ENCODE assay signal across 8 cellular contexts in the genomic region with DNA sequence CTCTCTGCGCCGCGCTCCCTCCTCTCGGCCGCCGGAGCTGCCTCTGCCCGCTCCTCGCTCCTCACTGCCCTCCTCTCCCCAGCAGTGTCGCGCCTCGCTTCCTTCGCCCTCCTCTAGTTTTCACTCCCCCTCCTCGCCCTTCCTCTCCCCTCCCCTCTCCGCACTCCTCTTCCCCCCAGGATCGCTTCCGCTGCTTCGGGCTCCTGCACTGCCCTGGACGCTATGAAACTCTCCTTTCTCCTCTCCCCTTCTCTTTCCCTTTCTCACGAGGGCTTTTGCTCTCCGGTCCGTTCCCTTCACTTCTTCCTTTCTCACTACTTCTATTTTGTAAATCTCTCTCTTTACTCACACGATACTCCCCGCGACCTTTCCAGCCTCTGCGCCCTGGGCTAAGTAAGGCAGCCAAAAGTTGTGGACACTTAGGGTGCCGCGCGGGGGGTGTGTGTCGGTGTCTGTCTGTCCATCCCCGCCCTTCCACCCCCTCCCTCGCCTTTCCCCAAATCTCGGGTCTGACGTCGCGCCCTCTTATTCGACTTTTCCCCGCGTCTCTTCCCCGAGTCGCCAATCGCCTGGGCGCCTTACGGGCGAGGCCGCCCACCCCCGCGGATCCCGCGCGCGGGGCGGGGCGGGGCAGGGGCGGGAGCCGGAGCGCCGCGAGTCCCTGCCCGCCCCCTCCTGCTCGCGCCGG. TPM values are rescaled to one million over a fixed set of nuclear protein-coding genes. Genes with fewer than 3 reads are reported as not detected.
DNase-seq lines count a peak whose midpoint lies in the region; ATAC-seq, FAIRE-seq and TF ChIP-seq lines count a peak whose summit lies in the region.

Gene IRX3, minus strand, starts transcription at position 458 of the 688 bp plus-strand sequence. CDS start 737 bp downstream, outside the sequence.

- peak; percentile 38 for DNase-seq in activated CD4-positive, alpha-beta T cell treated with anti-CD3 and anti-CD28 coated beads for 36 hours
- no peak for DNase-seq in activated CD4-positive, alpha-beta T cell treated with anti-CD3 and anti-CD28 coated beads, Interleukin-2, amount 50 U/mL, for 48 hours
- peak; percentile 69 to 76 for DNase-seq in NCI-H1930 (lab: John Stamatoyannopoulos, UW)
- DNase-seq in activated B cell treated with CpG ODN at 0.5 μM for 24 hours, result no peak
- DNase-seq in foreskin fibroblast, result peak; percentile 90 to 94
- DNase-seq in D721Med (ENCODE audit: insufficient read length, low spot score), result no peak
- DNase-seq in NCI-H2107 treated with DMSO at 0.1 percent for 48 hours (lab: John Stamatoyannopoulos, UW; ENCODE audit: unreplicated experiment), result no peak

- H3K4me2 ChIP-seq in neural cell (ENCODE audit: low read length), result no peak within 1 kb of the TSS

- H3K36me3 Mint-ChIP-seq in activated CD4-positive, alpha-beta T cell treated with anti-CD3 and anti-CD28 coated beads for 36 hours (ENCODE audit: low read depth), result no peaks in the 10 kb centered on the region
- H3K36me3 Mint-ChIP-seq in activated B cell treated with CpG ODN at 0.5 μM for 24 hours (ENCODE audit: low read depth), result no peaks in the 10 kb centered on the region

- no peaks in the 10 kb centered on the region for H3K79me2 ChIP-seq in neural cell (replicated peaks; ENCODE audit: insufficient read depth, low read length)

- peak; percentile 3 for TF ChIP-seq RAD21 in neural cell (conservative IDR thresholded peaks at IDR 0.05)

- no peak within 1 kb of the TSS for H3K9ac ChIP-seq in neural cell (ENCODE audit: low read length)

- peaks cover 99% of the 10 kb centered on the region for H3K27me3 ChIP-seq in neural cell (ENCODE audit: insufficient read depth, low read depth, low read length)

- H3K9me3 Mint-ChIP-seq in activated CD4-positive, alpha-beta T cell treated with anti-CD3 and anti-CD28 coated beads for 36 hours (ENCODE audit: low read depth), result no peaks in the 10 kb centered on the region
- H3K9me3 Mint-ChIP-seq in activated B cell treated with CpG ODN at 0.5 μM for 24 hours, result no peaks in the 10 kb centered on the region

- H3K27ac ChIP-seq in neural cell (ENCODE audit: low read length), result no peak within 1 kb of the TSS

- H3K4me1 Mint-ChIP-seq in activated CD4-positive, alpha-beta T cell treated with anti-CD3 and anti-CD28 coated beads for 36 hours, result peaks cover 34% of the 10 kb centered on the region
- peaks cover 17% of the 10 kb centered on the region for H3K4me1 Mint-ChIP-seq in activated B cell treated with CpG ODN at 0.5 μM for 24 hours

- no peak within 1 kb of the TSS for H3K27ac Mint-ChIP-seq in activated CD4-positive, alpha-beta T cell treated with anti-CD3 and anti-CD28 coated beads for 36 hours
- H3K27ac Mint-ChIP-seq in activated B cell treated with CpG ODN at 0.5 μM for 24 hours, result peak within 1 kb of the TSS; percentile 1

- peak within 1 kb of the TSS; percentile 62 for H3K4me3 Mint-ChIP-seq in activated CD4-positive, alpha-beta T cell treated with anti-CD3 and anti-CD28 coated beads for 36 hours
- peak within 1 kb of the TSS; percentile 13 for H3K4me3 Mint-ChIP-seq in activated B cell treated with CpG ODN at 0.5 μM for 24 hours

- H3K27me3 Mint-ChIP-seq in activated CD4-positive, alpha-beta T cell treated with anti-CD3 and anti-CD28 coated beads for 36 hours, result peaks cover 53% of the 10 kb centered on the region
- H3K27me3 Mint-ChIP-seq in activated B cell treated with CpG ODN at 0.5 μM for 24 hours, result peaks cover 58% of the 10 kb centered on the region

- H3K4me3 ChIP-seq in foreskin fibroblast (ENCODE audit: low read depth in 1 of 2, low read length in 2 of 2), result peak within 1 kb of the TSS; percentile 70 to 85
- H3K4me3 ChIP-seq in neural cell (ENCODE audit: low read length), result peak within 1 kb of the TSS; percentile 56

- no peak within 1 kb of the TSS for H2AFZ ChIP-seq in neural cell (ENCODE audit: low read depth, low read length)

- H3F3A ChIP-seq in neural cell (ENCODE audit: insufficient read depth, low read length, poor library complexity, severe bottlenecking), result no peaks in the 10 kb centered on the region

- no peaks in the 10 kb centered on the region for H3K36me3 ChIP-seq in neural cell (ENCODE audit: insufficient read depth, low read length)

- H3K9me2 ChIP-seq in neural cell (ENCODE audit: insufficient read depth, low read length), result no peaks in the 10 kb centered on the region

- intact Hi-C loops in activated CD4-positive, alpha-beta T cell treated with anti-CD3 and anti-CD28 coated beads for 36 hours (cut with DNase I, micrococcal nuclease), result loop anchor here in 1 of 2 experiments (2.0 to 10.0 kb wide), 5 partner anchors 394 to 1046 kb away; no protein-coding TSS in a partner anchor
- intact Hi-C loops in activated B cell treated with CpG ODN at 0.5 μM for 24 hours (cut with micrococcal nuclease), result loop anchor here (5.0 kb wide), 1 partner anchor 404 kb away; no protein-coding TSS in a partner anchor

- peak; percentile 27 for ATAC-seq in activated CD4-positive, alpha-beta T cell treated with anti-CD3 and anti-CD28 coated beads for 36 hours
- no peak for ATAC-seq in activated B cell treated with CpG ODN at 0.5 μM for 24 hours (ENCODE audit: low read depth)

- H4K20me1 ChIP-seq in neural cell (ENCODE audit: insufficient read depth), result no peaks in the 10 kb centered on the region

- CTCF ChIA-PET in activated CD4-positive, alpha-beta T cell treated with anti-CD3 and anti-CD28 coated beads for 36 hours (lab: Charles Lee), result interaction anchor here (0.5 to 0.6 kb wide), 2 partner anchors 354 to 494 kb away, joined by 3 to 4 read pairs; no protein-coding TSS in a partner anchor
- CTCF ChIA-PET in activated B cell treated with CpG ODN at 0.5 μM for 24 hours (lab: Charles Lee), result no interaction called here

- TF ChIP-seq CTCF in activated B cell treated with CpG ODN at 0.5 μM for 24 hours (IDR thresholded peaks at IDR 0.05) (no peak), foreskin fibroblast (IDR thresholded peaks at IDR 0.05; ENCODE audit: low read depth, low read length) (no peak), neural cell (IDR thresholded peaks at IDR 0.05; ENCODE audit: poor library complexity, severe bottlenecking) (no peak), D721Med (IDR thresholded peaks at IDR 0.05; ENCODE audit: insufficient read depth, missing control alignments) (no peak)

- POLR2A ChIA-PET in activated CD4-positive, alpha-beta T cell treated with anti-CD3 and anti-CD28 coated beads for 36 hours (lab: Charles Lee), result no interaction called here
- POLR2A ChIA-PET in activated B cell treated with CpG ODN at 0.5 μM for 24 hours (lab: Charles Lee), result no interaction called here

- no peak for FAIRE-seq in D721Med (lab: Jason Lieb, UNC)

- H3K9me3 ChIP-seq in neural cell (ENCODE audit: low read length), result no peaks in the 10 kb centered on the region

- TF ChIP-seq EP300 in neural cell (conservative IDR thresholded peaks at IDR 0.05; ENCODE audit: poor library complexity, severe bottlenecking), result no peak

TF ChIP-seq in neural cell, 6 proteins besides CTCF, POLR2A, EP300 and RAD21:
- TF ChIP-seq SMC3 (conservative IDR thresholded peaks at IDR 0.05; ENCODE audit: poor library complexity), result no peak
- TF ChIP-seq EZH2 (IDR thresholded peaks at IDR 0.05; ENCODE audit: borderline replicate concordance, insufficient read depth, low read length, poor library complexity, severe bottlenecking), result peak; percentile 98

RNA-seq across cellular contexts. Expression of gene IRX3, which starts in this region (rescaled TPM):
- total RNA-seq in activated CD4-positive, alpha-beta T cell treated with anti-CD3 and anti-CD28 coated beads for 36 hours, result not detected
- total RNA-seq in activated B cell treated with CpG ODN at 0.5 μM for 24 hours, result not detected in 2 replicates
- not detected in 2 replicates for polyA plus RNA-seq in neural cell
- polyA minus RNA-seq in neural cell, result 0.49 TPM in 1 of 2 replicates, not detected in the other

Comparison
In these comparisons a context has a peak if more than half of its experiments do, and no peak if none do; other contexts are left out.
1. Peak in DNase-seq and ATAC-seq in activated CD4-positive, alpha-beta T cell treated with anti-CD3 and anti-CD28 coated beads for 36 hours; RNA of the gene not detected or under 1 TPM.
2. DNase-seq: peak in NCI-H1930 (2 of 2) and foreskin fibroblast (2 of 2); none in activated CD4-positive, alpha-beta T cell treated with anti-CD3 and anti-CD28 coated beads, Interleukin-2, amount 50 U/mL, for 48 hours (0 of 2), activated B cell treated with CpG ODN at 0.5 μM for 24 hours (single experiment), D721Med (single experiment) and NCI-H2107 treated with DMSO at 0.1 percent for 48 hours (single experiment).